In the genomic region with DNA sequence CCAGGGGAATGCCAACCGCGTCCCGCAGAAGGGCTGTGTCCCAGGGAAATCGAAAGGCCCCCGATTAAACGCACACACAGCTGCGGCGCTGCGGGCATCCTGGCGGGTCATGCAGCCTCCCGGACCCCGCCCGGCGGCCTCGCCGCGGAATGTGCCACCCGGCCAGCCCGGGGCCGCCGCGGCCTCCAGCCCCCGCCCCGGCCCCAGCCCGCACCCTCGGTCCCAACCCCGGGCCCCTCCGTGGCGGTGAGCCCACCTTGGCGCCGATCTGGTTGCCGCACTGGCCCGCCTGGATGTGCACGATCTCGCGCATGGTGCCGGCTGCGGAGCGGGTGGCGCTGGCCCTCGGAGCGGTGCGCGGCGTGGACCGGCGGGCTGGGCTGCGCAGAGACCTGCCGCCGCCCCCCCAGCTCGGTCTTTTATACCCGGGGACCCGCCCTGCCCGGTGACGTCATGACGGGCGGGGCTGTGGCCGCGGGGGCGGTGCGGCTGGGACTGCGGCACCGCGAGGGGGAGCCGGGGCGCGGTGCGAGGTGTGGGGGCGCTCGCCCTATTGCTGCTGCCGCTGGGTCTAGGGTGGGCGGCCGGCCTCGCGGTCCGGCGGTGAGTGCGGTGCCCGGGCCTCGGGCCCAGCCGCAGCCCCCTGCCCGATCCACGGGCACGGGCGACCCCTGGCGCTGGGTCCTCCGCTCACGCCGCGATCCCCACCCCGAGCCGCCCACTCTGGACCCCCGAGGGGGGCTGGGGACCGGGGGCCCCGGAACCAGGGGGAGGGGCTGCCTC, we compare ENCODE assay signal across 7 cellular contexts. TPM values are rescaled to one million over a fixed set of nuclear protein-coding genes. Genes with fewer than 3 reads are reported as not detected.
DNase-seq lines count a peak whose midpoint lies in the region; ATAC-seq, FAIRE-seq and TF ChIP-seq lines count a peak whose summit lies in the region.

Gene TUBB2A (minus strand): TSS at position 394 of the 783 bp plus-strand sequence. CDS start 81 bp downstream, at position 313.

- peak; percentile 68 for ATAC-seq in HG02571 (IDR thresholded peaks at IDR 0.05; ENCODE audit: unreplicated experiment)

- no peaks in the 10 kb centered on the region for H3K27me3 ChIP-seq in bronchial epithelial cell (ENCODE audit: control insufficient read depth, insufficient read depth, low read length)

- TF ChIP-seq CTCF in GM13977 (IDR thresholded peaks at IDR 0.05; ENCODE audit: extremely low read depth, insufficient read depth, missing control alignments) (peak; percentile 58), WI38 (IDR thresholded peaks at IDR 0.05; ENCODE audit: low read depth, low read length) (no peak), bronchial epithelial cell (IDR thresholded peaks at IDR 0.05; ENCODE audit: insufficient read depth, low read length, severe bottlenecking) (peak; percentile 61)

- H3K4me3 ChIP-seq in WI38 (ENCODE audit: low read depth, low read length): peak within 1 kb of the TSS; percentile 68
- peak within 1 kb of the TSS; percentile 59 for H3K4me3 ChIP-seq in bronchial epithelial cell (ENCODE audit: low read depth, low read length)

- in situ Hi-C loops in GM13977 (cut with MboI; ENCODE audit: low pct_unique_long_range_greater_than_20kb, low sequenced_read_pairs, unreplicated experiment): no loop called here

- FAIRE-seq in bronchial epithelial cell (lab: Jason Lieb, UNC): no peak

- DNase-seq in GM13977 (ENCODE audit: low spot score) (peak; percentile 98), NCI-H1105 (lab: John Stamatoyannopoulos, UW) (peak; percentile 74), bronchial epithelial cell (ENCODE audit: low read depth) (peak; percentile 37), inferior parietal cortex (ENCODE audit: extremely low spot score) (peak; percentile 83)
- DNase-seq in stimulated activated CD4-positive, alpha-beta T cell treated with anti-CD3 and anti-CD28 coated beads, Interleukin-12 subunit alpha, Interleukin-12 subunit beta, amount 100 ng/mL, for 24 hours (ENCODE audit: low read depth in 2 of 2): peak; percentile 67 to 75

- H3K36me3 ChIP-seq in bronchial epithelial cell (ENCODE audit: control insufficient read depth, insufficient read depth, low read length): peaks cover 3% of the 10 kb centered on the region

RNA-seq across cellular contexts. Expression of gene TUBB2A, which starts in this region (rescaled TPM):
- 25.3 and 106 TPM in 2 replicates for total RNA-seq in bronchial epithelial cell

Comparison
In these comparisons a context has a peak if more than half of its experiments do, and no peak if none do; other contexts are left out.
1. Peak in every context shown above with its lines: DNase-seq, ATAC-seq and H3K4me3 ChIP-seq.
2. DNase-seq: peak in every context shown above with its lines; median percentile 98 in GM13977; 83 in inferior parietal cortex; 74 in NCI-H1105; 71 in stimulated activated CD4-positive, alpha-beta T cell treated with anti-CD3 and anti-CD28 coated beads, Interleukin-12 subunit alpha, Interleukin-12 subunit beta, amount 100 ng/mL, for 24 hours; 37 in bronchial epithelial cell.